ENCODE assay signal across 11 cellular contexts in genomic region chr5:72487151-72487550, GRCh38. TPM values are rescaled to one million over a fixed set of nuclear protein-coding genes. Genes with fewer than 3 reads are reported as not detected.
"Had no signal": no experiment of that assay in that cellular context is flagged by ENCODE, and none has a peak within 500 bp of the region (broad histone marks: within the 10 kb centered on the region; RNA-seq: fewer than 3 reads in every experiment).

No MANE protein-coding gene starts in this region.

- H3K4me1 Mint-ChIP-seq: endodermal cell had no signal

- H3K36me3 ChIP-seq: adrenal gland, thyroid gland had no signal

- ATAC-seq: activated CD4-positive, CD25-positive, alpha-beta regulatory T cell treated with anti-CD3 and anti-CD28 coated beads, Interleukin-2, amount 50 U/mL, for 24 hours; left lobe of liver; natural killer cell treated with Interleukin-12 subunit alpha and Interleukin-12 subunit beta and Interleukin-15 and Interleukin-18, amount 100 ng/mL, for 72 hours had no signal

- H3K9me3 Mint-ChIP-seq: endodermal cell; natural killer cell treated with Interleukin-12 subunit alpha and Interleukin-12 subunit beta and Interleukin-15 and Interleukin-18, amount 100 ng/mL, for 72 hours had no signal

- H3K9me3 ChIP-seq: adrenal gland, thyroid gland had no signal

- DNase-seq: activated CD4-positive, alpha-beta T cell treated with anti-CD3 and anti-CD28 coated beads, Interleukin-2, amount 50 U/mL, for 4 hours; activated naive CD4-positive, alpha-beta T cell treated with anti-CD3 and anti-CD28 coated beads, Interleukin-2, amount 50 U/mL, for 16 hours; activated T-cell treated with anti-CD3 and anti-CD28 coated beads, Interleukin-2, amount 50 U/mL, for 1 hour; adrenal gland; endodermal cell; stimulated activated CD4-positive, alpha-beta T cell treated with anti-CD3 and anti-CD28 coated beads, Interleukin-4, amount 100 ng/mL, for 4 hours; thyroid gland had no signal

- H3K27me3 ChIP-seq: adrenal gland, thyroid gland had no signal

- H3K4me3 ChIP-seq: adrenal gland, thyroid gland had no signal

- H3K4me3 Mint-ChIP-seq: endodermal cell; natural killer cell treated with Interleukin-12 subunit alpha and Interleukin-12 subunit beta and Interleukin-15 and Interleukin-18, amount 100 ng/mL, for 72 hours had no signal

- H3K27ac Mint-ChIP-seq: endodermal cell; natural killer cell treated with Interleukin-12 subunit alpha and Interleukin-12 subunit beta and Interleukin-15 and Interleukin-18, amount 100 ng/mL, for 72 hours had no signal

- H3K36me3 Mint-ChIP-seq: natural killer cell treated with Interleukin-12 subunit alpha and Interleukin-12 subunit beta and Interleukin-15 and Interleukin-18, amount 100 ng/mL, for 72 hours had no signal

RNA-seq across cellular contexts. Expression of gene ZNF366, which starts 20.1 kb away (rescaled TPM):
- total RNA-seq: endodermal cell; natural killer cell treated with Interleukin-12 subunit alpha and Interleukin-12 subunit beta and Interleukin-15 and Interleukin-18, amount 100 ng/mL, for 72 hours; T-helper 2 cell treated with Interferon-gamma antibody and Interleukin-4, amounts not matched to agents 100 ng/mL and 5 ng/mL, for 36 hours had no signal
